14 cellular contexts compared by ENCODE assay signal in the genomic region with DNA sequence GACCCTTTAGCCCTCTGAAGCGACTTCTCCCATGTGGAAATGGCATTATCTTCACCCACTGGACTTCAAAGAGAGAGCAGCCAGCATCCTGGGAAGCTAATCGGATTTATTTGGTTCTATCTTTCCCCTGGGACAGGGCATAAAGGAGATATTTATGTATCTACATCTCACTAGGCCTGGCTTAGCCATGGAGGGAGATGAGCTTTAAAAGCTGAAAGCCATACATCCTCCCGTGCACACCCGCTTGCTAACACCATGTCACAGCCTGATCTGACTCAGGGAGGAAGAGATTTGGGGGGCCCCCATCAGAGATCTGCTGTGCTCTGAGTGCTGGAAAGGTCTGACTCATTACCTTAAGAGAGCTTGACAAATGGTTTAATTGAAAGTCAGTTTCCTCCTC.
DNase-seq lines count a peak whose midpoint lies in the region; ATAC-seq and TF ChIP-seq lines count a peak whose summit lies in the region.
"Had no signal": no experiment of that assay in that cellular context is flagged by ENCODE, and none has a peak within 500 bp of the region (broad histone marks: within the 10 kb centered on the region; RNA-seq: fewer than 3 reads in every experiment).

No MANE protein-coding gene starts in this region.

- H3K4me1 Mint-ChIP-seq in brain = peaks cover 76% of the 10 kb centered on the region

- H3K27me3 Mint-ChIP-seq in brain = no peaks in the 10 kb centered on the region
- H3K27me3 Mint-ChIP-seq: CD4-positive, CD25-positive, alpha-beta regulatory T cell had no signal

- POLR2A ChIA-PET in A673 (lab: Charles Lee; ENCODE audit: low non-redundant PET) = no interaction called here

- no peak overlapping the region for H3K4me3 Mint-ChIP-seq in brain
- H3K4me3 Mint-ChIP-seq: CD4-positive, CD25-positive, alpha-beta regulatory T cell had no signal

- no peaks in the 10 kb centered on the region for H3K27me3 ChIP-seq in A673 (replicated peaks; ENCODE audit: insufficient read depth, low read depth, low read length, poor library complexity)
- no peaks in the 10 kb centered on the region for H3K27me3 ChIP-seq in gastrocnemius medialis
- H3K27me3 ChIP-seq: Peyer's patch had no signal

- H3K36me3 Mint-ChIP-seq in brain = peaks cover 65% of the 10 kb centered on the region
- H3K36me3 Mint-ChIP-seq: CD4-positive, CD25-positive, alpha-beta regulatory T cell had no signal

- in situ Hi-C loops in gastrocnemius medialis (cut with MboI; ENCODE audit: low sequenced_read_pairs in 4 of 4) = loop anchor here in 1 of 4 donors (10.0 kb wide), 1 partner anchor 64 kb away; no protein-coding TSS in a partner anchor

- DNase-seq in A673 (ENCODE audit: low spot score) (peak; percentile 31), D341Med (ENCODE audit: low spot score) (peak; percentile 65), NCI-H82 (lab: John Stamatoyannopoulos, UW) (peak; percentile 97), gastrocnemius medialis (no peak), NCI-H1092 (lab: John Stamatoyannopoulos, UW) (no peak), HK-2 (ENCODE audit: unreplicated experiment) (no peak)
- DNase-seq: ACHN; CD4-positive, CD25-positive, alpha-beta regulatory T cell; HCEC 1CT; NCI-H146; NCI-H2081; Peyer's patch; SHP77 treated with DMSO at 0.1 percent for 48 hours had no signal

- H3K36me3 ChIP-seq in A673 (ENCODE audit: insufficient read depth, low read length, poor library complexity, severe bottlenecking) (no peaks in the 10 kb centered on the region), gastrocnemius medialis (peaks cover 0 to 24% of the 10 kb centered on the region in 2 donors)

- ATAC-seq in gastrocnemius medialis = no peak

- intact Hi-C loops in A673 (cut with micrococcal nuclease; ENCODE audit: unreplicated experiment) (no loop called here), gastrocnemius medialis (cut with DNase I; ENCODE audit: low total_unique reads) (loop anchor here (5.0 kb wide), 1 partner anchor 36 kb away; no protein-coding TSS in a partner anchor)

- CTCF ChIA-PET in A673 (lab: Charles Lee) = interaction anchor here (0.7 kb wide), 1 partner anchor 67 kb away, joined by 3 read pairs; no protein-coding TSS in a partner anchor

- peak overlapping the region in 4 of 5 experiments; percentile 10 to 82 (median 46) for H3K27ac Mint-ChIP-seq in brain

- H3K4me3 ChIP-seq in A673 (ENCODE audit: low read depth, low read length, poor library complexity, severe bottlenecking) = no peak overlapping the region
- no peak overlapping the region for H3K4me3 ChIP-seq in gastrocnemius medialis
- H3K4me3 ChIP-seq: Peyer's patch had no signal

- H3K27ac ChIP-seq in A673 (ENCODE audit: low read depth, low read length, poor library complexity, severe bottlenecking) (no peak overlapping the region), gastrocnemius medialis (no peak overlapping the region)
- H3K27ac ChIP-seq: Peyer's patch had no signal

- TF ChIP-seq CTCF in A673 (conservative IDR thresholded peaks at IDR 0.05; ENCODE audit: low read depth, low read length) = no peak
- TF ChIP-seq CTCF in brain (conservative IDR thresholded peaks at IDR 0.05) = no peak
- TF ChIP-seq CTCF in gastrocnemius medialis (IDR thresholded peaks at IDR 0.05 in 4 of 5, conservative IDR thresholded peaks at IDR 0.05 in 1 of 5) = no peak

- TF ChIP-seq POLR2A in gastrocnemius medialis (IDR thresholded peaks at IDR 0.05) = no peak

- H3K9me3 ChIP-seq in A673 (ENCODE audit: low read depth, low read length, poor library complexity, severe bottlenecking) = no peaks in the 10 kb centered on the region
- no peaks in the 10 kb centered on the region for H3K9me3 ChIP-seq in gastrocnemius medialis
- H3K9me3 ChIP-seq: Peyer's patch had no signal

- no peaks in the 10 kb centered on the region for H3K4me1 ChIP-seq in A673 (ENCODE audit: insufficient read depth, low read length, poor library complexity, severe bottlenecking)
- H3K4me1 ChIP-seq in gastrocnemius medialis = peaks cover 23 to 26% of the 10 kb centered on the region in 2 donors

- no TSS peak for BruUV-seq in A673 (replicated peaks; lab: Mats Ljungman, UMichigan)

- peaks cover 0 to 6% (median 0%) of the 10 kb centered on the region in 5 experiments for H3K9me3 Mint-ChIP-seq in brain

Comparison
In these comparisons a context has a peak if more than half of its experiments do, and no peak if none do; other contexts are left out.
1. DNase-seq: peak in A673 (single experiment), D341Med (single experiment) and NCI-H82 (single experiment); none in gastrocnemius medialis (0 of 2), NCI-H1092 (single experiment) and HK-2 (single experiment).